31 cellular contexts compared by ENCODE assay signal in the genomic region with DNA sequence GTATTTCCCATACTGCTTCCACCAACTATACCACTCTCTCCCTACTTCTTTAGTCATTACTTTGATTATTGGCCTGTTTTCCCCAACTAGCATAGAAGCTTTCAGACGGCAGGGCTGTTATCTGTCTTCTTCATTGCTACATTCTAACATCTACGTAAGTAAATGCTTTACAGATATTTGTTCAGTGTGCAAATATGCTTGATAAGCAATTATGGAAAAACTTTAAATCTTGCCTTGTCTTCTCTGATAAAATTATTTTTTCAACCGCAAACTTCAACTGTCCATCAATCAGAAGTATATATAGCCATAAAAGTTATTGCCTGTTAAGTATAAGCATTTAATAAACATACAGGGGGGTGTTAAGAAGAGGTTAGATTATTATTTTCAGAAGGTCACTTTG.
"Had no signal": no experiment of that assay in that cellular context is flagged by ENCODE, and none has a peak within 500 bp of the region (broad histone marks: within the 10 kb centered on the region; RNA-seq: fewer than 3 reads in every experiment).

No MANE protein-coding gene starts in this region.

- H3K36me3 ChIP-seq: brain microvascular endothelial cell, WERI-Rb-1 had no signal

- H3K27me3 ChIP-seq: brain microvascular endothelial cell, dorsolateral prefrontal cortex had no signal

- FAIRE-seq: astrocyte, bronchial epithelial cell, frontal cortex had no signal

- H3K27ac ChIP-seq: brain microvascular endothelial cell, coronary artery, dorsolateral prefrontal cortex, WERI-Rb-1 had no signal

- ATAC-seq: activated CD4-positive, CD25-positive, alpha-beta regulatory T cell treated with anti-CD3 and anti-CD28 coated beads, Interleukin-2, amount 50 U/mL, for 24 hours; activated CD8-positive, alpha-beta memory T cell treated with anti-CD3 and anti-CD28 coated beads, Interleukin-2, amount 10 ng/mL, durations not matched to agents 7 days and 5 days; activated CD8-positive, alpha-beta T cell treated with anti-CD3 and anti-CD28 coated beads for 36 hours; activated T-helper 17 cell treated with anti-CD3 and anti-CD28 coated beads, Interleukin-2, amount 50 U/mL, for 72 hours; esophagus mucosa; T-helper 17 cell had no signal

- H3K4me3 ChIP-seq: coronary artery, dorsolateral prefrontal cortex had no signal

- DNase-seq: activated B cell treated with CpG ODN at 0.5 μM for 24 hours; activated CD4-positive, alpha-beta T cell treated with anti-CD3 and anti-CD28 coated beads for 48 hours; activated CD4-positive, alpha-beta T cell treated with anti-CD3 and anti-CD28 coated beads, Interleukin-2, amount 50 U/mL, for 1 hour; activated CD4-positive, alpha-beta T cell treated with anti-CD3 and anti-CD28 coated beads, Interleukin-2, amount 50 U/mL, for 48 hours; activated CD8-positive, alpha-beta memory T cell treated with anti-CD3 and anti-CD28 coated beads, Interleukin-2, amount 10 ng/mL, durations not matched to agents 7 days and 5 days; activated CD8-positive, alpha-beta memory T cell treated with anti-CD3 and anti-CD28 coated beads, Interleukin-2, amount 50 U/mL, for 4 hours; activated CD8-positive, alpha-beta T cell treated with anti-CD3 and anti-CD28 coated beads for 36 hours; activated effector memory CD4-positive, alpha-beta T cell treated with Interleukin-2 at 50 U/mL for 16 hours; activated gamma-delta T cell treated with Interleukin-2 at 50 U/mL for 16 hours; activated naive CD4-positive, alpha-beta T cell treated with anti-CD3 and anti-CD28 coated beads, Interleukin-2, amount 50 U/mL, for 16 hours; activated naive CD4-positive, alpha-beta T cell treated with Interleukin-2 at 50 U/mL for 16 hours; activated T-cell treated with anti-CD3 and anti-CD28 coated beads, Interleukin-2, amount 50 U/mL, for 1 hour; amniotic stem cell; anterior cingulate cortex; brain microvascular endothelial cell; dorsolateral prefrontal cortex; effector memory CD4-positive, alpha-beta T cell; endodermal cell; foreskin fibroblast; head of caudate nucleus; T-helper 1 cell; T-helper 17 cell; T1000; WERI-Rb-1 had no signal
